Comparison of ENCODE assay signal across 39 cellular contexts in genomic region chr6:168064226-168064807, GRCh38. TPM values are rescaled to one million over a fixed set of nuclear protein-coding genes. Genes with fewer than 3 reads are reported as not detected.
"Had no signal": no experiment of that assay in that cellular context is flagged by ENCODE, and none has a peak within 500 bp of the region (broad histone marks: within the 10 kb centered on the region; RNA-seq: fewer than 3 reads in every experiment).

No MANE protein-coding gene starts in this region.

- H3K36me3 ChIP-seq: MG63 had no signal

- DNase-seq: Karpas-422, Kasumi-1, MG63, MM.1S, MV-4-11, NCI-H1048, NCI-H1092, NCI-H1092 treated with DMSO at 0.1 percent for 48 hours, NCI-H1105, NCI-H1105 treated with DMSO at 0.1 percent for 48 hours, NCI-H1417, NCI-H1417 treated with DMSO at 0.1 percent for 48 hours, NCI-H1436, NCI-H1436 treated with DMSO at 0.1 percent for 48 hours, NCI-H146, NCI-H1694, NCI-H1694 treated with DMSO at 0.1 percent for 48 hours, NCI-H187, NCI-H187 treated with DMSO at 0.1 percent for 48 hours, NCI-H1930, NCI-H2029, NCI-H2029 treated with DMSO at 0.1 percent for 48 hours, NCI-H2081, NCI-H2081 treated with DMSO at 0.1 percent for 48 hours, NCI-H2107, NCI-H2171, NCI-H2171 treated with DMSO at 0.1 percent for 48 hours, NCI-H2227 treated with DMSO at 0.1 percent for 48 hours, NCI-H226, NCI-H345, NCI-H446, NCI-H446 treated with DMSO at 0.1 percent for 48 hours, NCI-H510A, NCI-H510A treated with DMSO at 0.1 percent for 48 hours, NCI-H524 had no signal

- H3K9me3 ChIP-seq: MG63 had no signal

- H3K4me3 ChIP-seq: MG63 had no signal

- H3K27me3 ChIP-seq: MG63 had no signal

RNA-seq across cellular contexts. Expression of gene FRMD1, which starts 14.7 kb away (rescaled TPM):
- total RNA-seq: LHCN-M2, M059J, MCF 10A, NCI-H460 had no signal
